Comparison of ENCODE assay signal across 8 cellular contexts in the genomic region with DNA sequence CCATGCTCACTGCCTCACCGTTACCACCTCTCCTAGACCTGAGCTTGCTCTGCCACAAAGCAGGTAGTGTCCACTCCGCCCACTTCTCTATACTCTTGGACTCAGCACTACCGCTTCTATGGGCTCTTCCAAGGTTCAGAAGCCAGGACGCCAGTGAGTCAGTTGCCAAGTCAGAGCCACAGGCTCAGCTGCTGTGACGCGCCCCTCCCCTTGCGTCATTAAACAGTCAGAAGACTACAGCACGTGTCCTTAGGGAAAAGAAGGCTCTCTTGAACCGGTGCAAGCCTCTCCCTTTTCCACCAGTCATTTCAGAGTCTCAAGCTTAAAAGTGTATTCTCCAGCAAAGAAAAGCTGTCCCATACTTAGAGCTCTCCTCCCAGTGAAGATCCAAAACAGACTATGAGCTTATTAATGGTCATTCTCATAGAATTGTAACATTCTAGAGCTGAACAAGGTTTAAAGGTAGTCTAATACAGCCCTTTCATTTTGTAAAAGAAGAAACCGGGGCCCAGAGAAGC. TPM values are rescaled to one million over a fixed set of nuclear protein-coding genes. Genes with fewer than 3 reads are reported as not detected.
A peak's percentile ranks its signal among the peaks of the same experiment; 100 is the strongest.
DNase-seq lines count a peak whose midpoint lies in the region; ATAC-seq and TF ChIP-seq lines count a peak whose summit lies in the region.

No MANE protein-coding gene starts in this region.

- H3K9me3 Mint-ChIP-seq in endodermal cell (no peaks in the 10 kb centered on the region), nephron (no peaks in the 10 kb centered on the region)

- H3K27ac Mint-ChIP-seq in endodermal cell (no peak overlapping the region), nephron (peak overlapping the region; percentile 90 to 98 (median 95))

- H3K4me3 ChIP-seq in AG10803 (ENCODE audit: low read length) (no peak overlapping the region), endodermal cell (ENCODE audit: low read length) (no peak overlapping the region), H7 (ENCODE audit: insufficient read depth, low read depth, low read length) (no peak overlapping the region)

- H3K27me3 Mint-ChIP-seq in endodermal cell (ENCODE audit: insufficient read depth) (peaks cover under 1% of the 10 kb centered on the region), nephron (ENCODE audit: low read depth) (peaks cover 5% of the 10 kb centered on the region)

- H3K36me3 ChIP-seq in endodermal cell (ENCODE audit: control insufficient read depth, insufficient read depth, low read length): no peaks in the 10 kb centered on the region
- H3K36me3 ChIP-seq in H7 (replicated peaks; ENCODE audit: control insufficient read depth, insufficient read depth, low read length): no peaks in the 10 kb centered on the region

- H3K9me3 ChIP-seq in endodermal cell (ENCODE audit: control insufficient read depth, low read length): no peaks in the 10 kb centered on the region

- H3K4me3 Mint-ChIP-seq in endodermal cell: no peak overlapping the region
- H3K4me3 Mint-ChIP-seq in nephron: peak overlapping the region; percentile 6 to 36 (median 25)

- no peaks in the 10 kb centered on the region for H3K4me1 ChIP-seq in endodermal cell (ENCODE audit: control insufficient read depth, insufficient read depth, low read length)

- peak; percentile 35 for ATAC-seq in GM21576 (IDR thresholded peaks at IDR 0.05; ENCODE audit: unreplicated experiment)

- H3K36me3 Mint-ChIP-seq in endodermal cell (ENCODE audit: low read depth) (no peaks in the 10 kb centered on the region), nephron (ENCODE audit: low read depth) (no peaks in the 10 kb centered on the region)

- WGBS in endodermal cell (ENCODE audit: insufficient coverage in 1 of 2, insufficient read length in 1 of 2), 2 experiments: 81 to 90% methylated on average over 2 to 10 of the region's 10 CpGs

- H3K27me3 ChIP-seq in endodermal cell (ENCODE audit: control insufficient read depth, insufficient read depth, low read length, poor library complexity, severe bottlenecking) (no peaks in the 10 kb centered on the region), H7 (ENCODE audit: control insufficient read depth, insufficient read depth, low read length) (no peaks in the 10 kb centered on the region)

- DNase-seq in AG10803 (ENCODE audit: low read depth) (peak; percentile 82), NCI-H187 treated with DMSO at 0.1 percent for 48 hours (lab: John Stamatoyannopoulos, UW) (peak; percentile 56), endodermal cell (peak; percentile 55), NCI-H526 treated with DMSO at 0.1 percent for 48 hours (lab: John Stamatoyannopoulos, UW) (no peak), H7 (no peak), NCI-H524 treated with DMSO at 0.1 percent for 48 hours (lab: John Stamatoyannopoulos, UW) (no peak)

- H3K4me1 Mint-ChIP-seq in endodermal cell (peaks cover 4% of the 10 kb centered on the region), nephron (peaks cover 33% of the 10 kb centered on the region)

- TF ChIP-seq CTCF in AG10803 (conservative IDR thresholded peaks at IDR 0.05; ENCODE audit: low read length): no peak
- no peak for TF ChIP-seq CTCF in endodermal cell (conservative IDR thresholded peaks at IDR 0.05)
- TF ChIP-seq CTCF in nephron (IDR thresholded peaks at IDR 0.05; ENCODE audit: unreplicated experiment in 3 of 3): no peak

- no peak overlapping the region for H3K9ac ChIP-seq in endodermal cell (ENCODE audit: extremely low read depth, low read length, poor library complexity, severe bottlenecking)

- no peak overlapping the region for H3K27ac ChIP-seq in endodermal cell (ENCODE audit: low read depth, low read length)

RNA-seq across cellular contexts. Expression of gene MET, which starts 41.0 kb away (rescaled TPM):
- total RNA-seq in endodermal cell: 1 to 10 TPM; 2.5 to 7.3 TPM
- polyA plus RNA-seq in endodermal cell (2013, experiment 1 of 2): 0.93 TPM
- 0.58 TPM for polyA plus RNA-seq in endodermal cell (2013, experiment 2 of 2)
- 14.6 and 25.4 TPM in 2 replicates for total RNA-seq in H7 (2014; rRNA removed; shearing (Covaris generic))

Comparison
In these comparisons a context has a peak if more than half of its experiments do, and no peak if none do; other contexts are left out.
1. DNase-seq: peak in AG10803 (single experiment), NCI-H187 treated with DMSO at 0.1 percent for 48 hours (single experiment) and endodermal cell (single experiment); none in NCI-H526 treated with DMSO at 0.1 percent for 48 hours (single experiment), H7 (single experiment) and NCI-H524 treated with DMSO at 0.1 percent for 48 hours (single experiment).